Comparison of ENCODE assay signal across 22 cellular contexts in genomic region chr2:10345126-10345525, GRCh38. TPM values are rescaled to one million over a fixed set of nuclear protein-coding genes. Genes with fewer than 3 reads are reported as not detected.
DNase-seq lines count a peak whose midpoint lies in the region; ATAC-seq, FAIRE-seq and TF ChIP-seq lines count a peak whose summit lies in the region.
"Had no signal": no experiment of that assay in that cellular context is flagged by ENCODE, and none has a peak within 500 bp of the region (broad histone marks: within the 10 kb centered on the region; RNA-seq: fewer than 3 reads in every experiment).

No MANE protein-coding gene starts in this region.

- no peak overlapping the region for H3K4me2 ChIP-seq in PC-9
- H3K4me2 ChIP-seq: GM23338, neural progenitor cell, smooth muscle cell had no signal

- H3K36me3 ChIP-seq in PC-9 (ENCODE audit: low read depth) (no peaks in the 10 kb centered on the region), kidney (ENCODE audit: control insufficient read depth in 1 of 2, insufficient read depth in 2 of 2, low read length in 2 of 2) (no peaks in the 10 kb centered on the region)
- H3K36me3 ChIP-seq: neural progenitor cell had no signal

- H3K4me1 ChIP-seq in PC-9 (replicated peaks; ENCODE audit: insufficient read depth) (peaks cover 11% of the 10 kb centered on the region; the same call in 1 of the 2 replicates), kidney (ENCODE audit: control insufficient read depth in 1 of 2, insufficient read depth in 1 of 2, low read depth in 1 of 2, low read length in 2 of 2) (peaks cover 27 to 36% of the 10 kb centered on the region in 2 donors)

- H3K4me3 Mint-ChIP-seq in activated T-cell treated with anti-CD3 and anti-CD28 coated beads, Interleukin-2, amount 50 U/mL, for 72 hours = no peak overlapping the region
- H3K4me3 Mint-ChIP-seq in central memory CD8-positive, alpha-beta T cell = no peak overlapping the region
- no peak overlapping the region for H3K4me3 Mint-ChIP-seq in stimulated activated memory B cell treated with anti-CD40 and anti-IgM and Interleukin-4, amounts not matched to agents 10 μg/mL and 1 μg/mL and 100 μg/mL, for 72 hours
- H3K4me3 Mint-ChIP-seq: activated T-helper 1 cell treated with anti-CD3 and anti-CD28 coated beads, Interleukin-12 subunit alpha, Interleukin-12 subunit beta, Interleukin-2, Interleukin-4 antibody, amounts not matched to agents 30 ng/mL and 10 ng/mL and 1 ng/mL, durations not matched to agents 14 hours and 24 hours and 36 hours; GM23338 had no signal

- H2AFZ ChIP-seq in PC-9 = no peak overlapping the region
- H2AFZ ChIP-seq: GM23338, neural progenitor cell had no signal

- peaks cover 93% of the 10 kb centered on the region for H3K79me2 ChIP-seq in PC-9 (ENCODE audit: low read depth)

- TF ChIP-seq CTCF in PC-9 (conservative IDR thresholded peaks at IDR 0.05) = no peak
- TF ChIP-seq CTCF in kidney (IDR thresholded peaks at IDR 0.05; ENCODE audit: borderline replicate concordance, extremely low read depth, insufficient read depth) = no peak

- CTCF ChIA-PET in PC-9 (lab: Charles Lee) = no interaction called here

- H3K36me3 Mint-ChIP-seq in activated T-cell treated with anti-CD3 and anti-CD28 coated beads, Interleukin-2, amount 50 U/mL, for 72 hours (ENCODE audit: insufficient read depth in 2 of 2) = no peaks in the 10 kb centered on the region
- peaks cover 4% of the 10 kb centered on the region for H3K36me3 Mint-ChIP-seq in central memory CD8-positive, alpha-beta T cell (ENCODE audit: insufficient read depth)
- no peaks in the 10 kb centered on the region for H3K36me3 Mint-ChIP-seq in stimulated activated memory B cell treated with anti-CD40 and anti-IgM and Interleukin-4, amounts not matched to agents 10 μg/mL and 1 μg/mL and 100 μg/mL, for 72 hours
- H3K36me3 Mint-ChIP-seq: neural progenitor cell had no signal

- no TSS peak for BruUV-seq in PC-9 (replicated peaks; lab: Mats Ljungman, UMichigan)

- H3K9ac ChIP-seq in kidney (ENCODE audit: low read length in 2 of 2) = no peak overlapping the region
- H3K9ac ChIP-seq: neural progenitor cell had no signal

- H3K27me3 Mint-ChIP-seq in activated T-cell treated with anti-CD3 and anti-CD28 coated beads, Interleukin-2, amount 50 U/mL, for 72 hours (ENCODE audit: low read depth) = no peaks in the 10 kb centered on the region
- no peaks in the 10 kb centered on the region for H3K27me3 Mint-ChIP-seq in central memory CD8-positive, alpha-beta T cell
- H3K27me3 Mint-ChIP-seq in stimulated activated memory B cell treated with anti-CD40 and anti-IgM and Interleukin-4, amounts not matched to agents 10 μg/mL and 1 μg/mL and 100 μg/mL, for 72 hours = no peaks in the 10 kb centered on the region

- no peaks in the 10 kb centered on the region for H3K9me3 ChIP-seq in PC-9 (ENCODE audit: insufficient read depth, low read depth)
- no peaks in the 10 kb centered on the region for H3K9me3 ChIP-seq in kidney (ENCODE audit: control insufficient read depth in 1 of 2, low read length in 2 of 2)

- peak overlapping the region; percentile 17 for H3K27ac Mint-ChIP-seq in activated T-cell treated with anti-CD3 and anti-CD28 coated beads, Interleukin-2, amount 50 U/mL, for 72 hours
- H3K27ac Mint-ChIP-seq in central memory CD8-positive, alpha-beta T cell (ENCODE audit: low read depth) = peak overlapping the region; percentile 67
- H3K27ac Mint-ChIP-seq in stimulated activated memory B cell treated with anti-CD40 and anti-IgM and Interleukin-4, amounts not matched to agents 10 μg/mL and 1 μg/mL and 100 μg/mL, for 72 hours = peak overlapping the region; percentile 57
- H3K27ac Mint-ChIP-seq: activated T-helper 1 cell treated with anti-CD3 and anti-CD28 coated beads, Interleukin-12 subunit alpha, Interleukin-12 subunit beta, Interleukin-2, Interleukin-4 antibody, amounts not matched to agents 30 ng/mL and 10 ng/mL and 1 ng/mL, durations not matched to agents 14 hours and 24 hours and 36 hours; GM23338 had no signal

- DNase-seq in activated T-cell treated with anti-CD3 and anti-CD28 coated beads, Interleukin-2, amount 50 U/mL, for 72 hours = no peak
- DNase-seq in activated T-cell treated with anti-CD3 and anti-CD28 coated beads, Interleukin-2, amount 50 U/mL, for 1 hour = no peak
- DNase-seq in PC-9 (no peak), kidney (no peak), SHP77 treated with DMSO at 0.1 percent for 48 hours (lab: John Stamatoyannopoulos, UW) (no peak)
- no peak for DNase-seq in central memory CD8-positive, alpha-beta T cell (ENCODE audit: low spot score in 2 of 2)
- DNase-seq: amygdala; central memory CD4-positive, alpha-beta T cell; COR-L47; effector memory CD4-positive, alpha-beta T cell; NCI-H1417 treated with DMSO at 0.1 percent for 48 hours; NCI-H524; stimulated activated CD4-positive, alpha-beta T cell treated with anti-CD3 and anti-CD28 coated beads, Interleukin-4, amount 100 ng/mL, for 1 hour; T-helper 1 cell had no signal

- no peak for ATAC-seq in activated T-cell treated with anti-CD3 and anti-CD28 coated beads, Interleukin-2, amount 50 U/mL, for 72 hours (replicated peaks in 1 of 2)
- no peak for ATAC-seq in central memory CD8-positive, alpha-beta T cell (replicated peaks; ENCODE audit: extremely low read depth, poor library complexity, severe bottlenecking)
- ATAC-seq in stimulated activated memory B cell treated with anti-CD40 and anti-IgM and Interleukin-4, amounts not matched to agents 10 μg/mL and 1 μg/mL and 100 μg/mL, for 72 hours = no peak
- no peak for ATAC-seq in GM19328 (IDR thresholded peaks at IDR 0.05; ENCODE audit: unreplicated experiment)
- ATAC-seq: GM23338 had no signal

- no peak overlapping the region for H3K4me3 ChIP-seq in PC-9
- H3K4me3 ChIP-seq in kidney (ENCODE audit: low read length in 2 of 2) = no peak overlapping the region
- H3K4me3 ChIP-seq: GM23338, neural progenitor cell, smooth muscle cell had no signal

- no peaks in the 10 kb centered on the region for H3K9me3 Mint-ChIP-seq in activated T-cell treated with anti-CD3 and anti-CD28 coated beads, Interleukin-2, amount 50 U/mL, for 72 hours
- no peaks in the 10 kb centered on the region for H3K9me3 Mint-ChIP-seq in central memory CD8-positive, alpha-beta T cell
- no peaks in the 10 kb centered on the region for H3K9me3 Mint-ChIP-seq in stimulated activated memory B cell treated with anti-CD40 and anti-IgM and Interleukin-4, amounts not matched to agents 10 μg/mL and 1 μg/mL and 100 μg/mL, for 72 hours
- H3K9me3 Mint-ChIP-seq: activated T-helper 1 cell treated with anti-CD3 and anti-CD28 coated beads, Interleukin-12 subunit alpha, Interleukin-12 subunit beta, Interleukin-2, Interleukin-4 antibody, amounts not matched to agents 30 ng/mL and 10 ng/mL and 1 ng/mL, durations not matched to agents 14 hours and 24 hours and 36 hours; GM23338; neural progenitor cell had no signal

- H3F3A ChIP-seq in PC-9 (ENCODE audit: insufficient read depth, low read depth) = peaks cover 36% of the 10 kb centered on the region; the same call in 1 of the 2 replicates

- H3K9me2 ChIP-seq in PC-9 (ENCODE audit: insufficient read depth) = no peaks in the 10 kb centered on the region

- no peaks in the 10 kb centered on the region for H3K27me3 ChIP-seq in PC-9 (ENCODE audit: insufficient read depth, low read depth)
- H3K27me3 ChIP-seq: neural progenitor cell had no signal

- no peak for FAIRE-seq in kidney (lab: Jason Lieb, UNC)
- FAIRE-seq: GM18507, HTR-8/SVneo had no signal

- peaks cover 87% of the 10 kb centered on the region for H4K20me1 ChIP-seq in PC-9 (ENCODE audit: insufficient read depth)

- H3K4me1 Mint-ChIP-seq in activated T-cell treated with anti-CD3 and anti-CD28 coated beads, Interleukin-2, amount 50 U/mL, for 72 hours (ENCODE audit: low read depth) = peaks cover 44% of the 10 kb centered on the region
- peaks cover 46% of the 10 kb centered on the region for H3K4me1 Mint-ChIP-seq in central memory CD8-positive, alpha-beta T cell
- H3K4me1 Mint-ChIP-seq in stimulated activated memory B cell treated with anti-CD40 and anti-IgM and Interleukin-4, amounts not matched to agents 10 μg/mL and 1 μg/mL and 100 μg/mL, for 72 hours = peaks cover 46% of the 10 kb centered on the region

- intact Hi-C loops in PC-9 (cut with micrococcal nuclease; ENCODE audit: unreplicated experiment) = no loop called here
- intact Hi-C loops in kidney (cut with DNase I) = no loop called here

- POLR2A ChIA-PET in PC-9 (lab: Charles Lee; ENCODE audit: unreplicated experiment) = no interaction called here

- H3K27ac ChIP-seq in PC-9 (peak overlapping the region; percentile 28; the same call in 1 of the 2 replicates), kidney (ENCODE audit: low read depth in 2 of 2, low read length in 2 of 2) (peak overlapping the region in 1 of 2 donors; percentile 16)
- H3K27ac ChIP-seq: neural progenitor cell had no signal

RNA-seq across cellular contexts. Expression of gene HPCAL1, which starts 42.4 kb away (rescaled TPM):
- 10 to 100 TPM; 43.9 to 52.0 TPM for total RNA-seq in activated T-cell treated with anti-CD3 and anti-CD28 coated beads, Interleukin-2, amount 50 U/mL, for 72 hours
- total RNA-seq in PC-9 (2021) (91.1 and 105 TPM in 2 replicates), kidney (47.3 TPM)
- 121 TPM for polyA plus RNA-seq in kidney (ENCODE audit: insufficient read depth, low read depth, low replicate concordance)

Comparison
In these comparisons a context has a peak if more than half of its experiments do, and no peak if none do; other contexts are left out.
1. H3K27ac Mint-ChIP-seq: peak in every context shown above with its lines; median percentile 67 in central memory CD8-positive, alpha-beta T cell; 57 in stimulated activated memory B cell treated with anti-CD40 and anti-IgM and Interleukin-4, amounts not matched to agents 10 μg/mL and 1 μg/mL and 100 μg/mL, for 72 hours; 17 in activated T-cell treated with anti-CD3 and anti-CD28 coated beads, Interleukin-2, amount 50 U/mL, for 72 hours.